In the genomic region with DNA sequence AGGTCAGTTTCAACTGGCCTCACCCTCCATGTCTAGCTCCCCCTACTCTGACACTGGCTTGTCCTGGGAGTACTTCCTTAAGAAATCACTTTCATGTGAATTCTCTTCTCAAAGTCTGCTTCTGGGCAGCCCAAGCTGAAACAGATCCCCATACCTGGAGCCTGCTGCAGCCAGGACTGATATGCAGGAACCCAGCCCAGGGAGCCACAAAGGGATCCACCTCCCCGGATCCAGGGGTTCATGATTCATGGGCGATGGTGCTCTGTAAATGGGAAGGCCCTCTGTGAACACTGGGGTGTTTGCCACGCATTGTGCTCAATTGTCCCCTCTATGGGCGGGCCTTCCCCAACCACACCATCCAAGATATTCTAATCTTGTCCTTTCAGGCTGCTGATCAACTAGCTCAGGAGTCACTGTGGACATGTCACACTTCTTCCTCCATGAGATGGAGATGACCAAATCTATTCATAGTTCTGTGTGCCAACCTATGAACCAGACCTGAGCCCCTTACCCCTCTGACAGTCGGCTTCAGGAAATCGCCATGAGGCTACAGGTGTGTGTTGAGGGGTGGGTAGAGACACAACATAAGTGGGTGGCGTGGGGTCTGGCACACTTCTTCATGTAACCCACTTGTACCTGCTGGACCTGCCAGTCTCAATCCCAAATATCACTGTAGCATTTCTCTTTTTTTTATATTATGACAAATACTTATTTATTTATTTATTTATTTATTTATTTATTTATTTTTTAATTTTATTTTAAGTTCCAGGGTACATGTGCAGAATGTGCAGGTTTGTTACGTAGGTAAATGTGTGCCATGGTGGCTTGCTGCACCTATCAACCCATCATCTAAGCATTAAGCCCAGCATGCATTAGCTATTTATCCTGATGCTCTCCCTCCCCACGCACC, we compare ENCODE assay signal across 1 cellular context.
TF ChIP-seq lines count a peak whose summit lies in the region.

No MANE protein-coding gene starts in this region.

TF ChIP-seq in HepG2, 621 proteins besides CTCF, POLR2A, EP300 and RAD21 (continued from another document):
- TF ChIP-seq, protein P1, sequence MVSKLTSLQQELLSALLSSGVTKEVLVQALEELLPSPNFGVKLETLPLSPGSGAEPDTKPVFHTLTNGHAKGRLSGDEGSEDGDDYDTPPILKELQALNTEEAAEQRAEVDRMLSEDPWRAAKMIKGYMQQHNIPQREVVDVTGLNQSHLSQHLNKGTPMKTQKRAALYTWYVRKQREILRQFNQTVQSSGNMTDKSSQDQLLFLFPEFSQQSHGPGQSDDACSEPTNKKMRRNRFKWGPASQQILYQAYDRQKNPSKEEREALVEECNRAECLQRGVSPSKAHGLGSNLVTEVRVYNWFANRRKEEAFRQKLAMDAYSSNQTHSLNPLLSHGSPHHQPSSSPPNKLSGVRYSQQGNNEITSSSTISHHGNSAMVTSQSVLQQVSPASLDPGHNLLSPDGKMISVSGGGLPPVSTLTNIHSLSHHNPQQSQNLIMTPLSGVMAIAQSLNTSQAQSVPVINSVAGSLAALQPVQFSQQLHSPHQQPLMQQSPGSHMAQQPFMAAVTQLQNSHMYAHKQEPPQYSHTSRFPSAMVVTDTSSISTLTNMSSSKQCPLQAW (CRISPR knock-in tag; IDR thresholded peaks at IDR 0.05), result no peak
- no peak for TF ChIP-seq GZF1 (CRISPR knock-in tag; IDR thresholded peaks at IDR 0.05)
- TF ChIP-seq FOXP1 (IDR thresholded peaks at IDR 0.05), result no peak
- no peak for TF ChIP-seq FOXP1 (CRISPR knock-in tag; IDR thresholded peaks at IDR 0.05)
- no peak for TF ChIP-seq GLI4 (CRISPR knock-in tag; IDR thresholded peaks at IDR 0.05; ENCODE audit: borderline replicate concordance)
- TF ChIP-seq ZNF766 (CRISPR knock-in tag; IDR thresholded peaks at IDR 0.05; ENCODE audit: borderline replicate concordance), result no peak
- no peak for TF ChIP-seq CCAR2 (optimal IDR thresholded peaks at IDR 0.05; ENCODE audit: low read depth, low read length)
- TF ChIP-seq ZBTB8A (CRISPR knock-in tag; IDR thresholded peaks at IDR 0.05; ENCODE audit: borderline replicate concordance, low read depth), result no peak
- TF ChIP-seq ZNF317 (CRISPR knock-in tag; IDR thresholded peaks at IDR 0.05), result no peak
- TF ChIP-seq ZBTB7A (CRISPR knock-in tag; IDR thresholded peaks at IDR 0.05), result no peak
- TF ChIP-seq FLYWCH1 (CRISPR knock-in tag; IDR thresholded peaks at IDR 0.05), result no peak
- TF ChIP-seq CHD4 (IDR thresholded peaks at IDR 0.05; ENCODE audit: borderline replicate concordance, low read length), result no peak
- no peak for TF ChIP-seq ARNT (IDR thresholded peaks at IDR 0.05)
- TF ChIP-seq SETDB1 (CRISPR knock-in tag; IDR thresholded peaks at IDR 0.05; ENCODE audit: borderline replicate concordance), result no peak
- TF ChIP-seq, protein P2, sequence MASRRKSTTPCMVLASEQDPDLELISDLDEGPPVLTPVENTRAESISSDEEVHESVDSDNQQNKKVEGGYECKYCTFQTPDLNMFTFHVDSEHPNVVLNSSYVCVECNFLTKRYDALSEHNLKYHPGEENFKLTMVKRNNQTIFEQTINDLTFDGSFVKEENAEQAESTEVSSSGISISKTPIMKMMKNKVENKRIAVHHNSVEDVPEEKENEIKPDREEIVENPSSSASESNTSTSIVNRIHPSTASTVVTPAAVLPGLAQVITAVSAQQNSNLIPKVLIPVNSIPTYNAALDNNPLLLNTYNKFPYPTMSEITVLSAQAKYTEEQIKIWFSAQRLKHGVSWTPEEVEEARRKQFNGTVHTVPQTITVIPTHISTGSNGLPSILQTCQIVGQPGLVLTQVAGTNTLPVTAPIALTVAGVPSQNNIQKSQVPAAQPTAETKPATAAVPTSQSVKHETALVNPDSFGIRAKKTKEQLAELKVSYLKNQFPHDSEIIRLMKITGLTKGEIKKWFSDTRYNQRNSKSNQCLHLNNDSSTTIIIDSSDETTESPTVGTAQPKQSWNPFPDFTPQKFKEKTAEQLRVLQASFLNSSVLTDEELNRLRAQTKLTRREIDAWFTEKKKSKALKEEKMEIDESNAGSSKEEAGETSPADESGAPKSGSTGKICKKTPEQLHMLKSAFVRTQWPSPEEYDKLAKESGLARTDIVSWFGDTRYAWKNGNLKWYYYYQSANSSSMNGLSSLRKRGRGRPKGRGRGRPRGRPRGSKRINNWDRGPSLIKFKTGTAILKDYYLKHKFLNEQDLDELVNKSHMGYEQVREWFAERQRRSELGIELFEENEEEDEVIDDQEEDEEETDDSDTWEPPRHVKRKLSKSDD (CRISPR knock-in tag; IDR thresholded peaks at IDR 0.05; ENCODE audit: low read depth), result no peak
- TF ChIP-seq, protein P3, sequence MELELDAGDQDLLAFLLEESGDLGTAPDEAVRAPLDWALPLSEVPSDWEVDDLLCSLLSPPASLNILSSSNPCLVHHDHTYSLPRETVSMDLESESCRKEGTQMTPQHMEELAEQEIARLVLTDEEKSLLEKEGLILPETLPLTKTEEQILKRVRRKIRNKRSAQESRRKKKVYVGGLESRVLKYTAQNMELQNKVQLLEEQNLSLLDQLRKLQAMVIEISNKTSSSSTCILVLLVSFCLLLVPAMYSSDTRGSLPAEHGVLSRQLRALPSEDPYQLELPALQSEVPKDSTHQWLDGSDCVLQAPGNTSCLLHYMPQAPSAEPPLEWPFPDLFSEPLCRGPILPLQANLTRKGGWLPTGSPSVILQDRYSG (CRISPR knock-in tag; IDR thresholded peaks at IDR 0.05), result no peak
- TF ChIP-seq ARNTL (CRISPR knock-in tag; IDR thresholded peaks at IDR 0.05), result no peak
- TF ChIP-seq, protein P4, sequence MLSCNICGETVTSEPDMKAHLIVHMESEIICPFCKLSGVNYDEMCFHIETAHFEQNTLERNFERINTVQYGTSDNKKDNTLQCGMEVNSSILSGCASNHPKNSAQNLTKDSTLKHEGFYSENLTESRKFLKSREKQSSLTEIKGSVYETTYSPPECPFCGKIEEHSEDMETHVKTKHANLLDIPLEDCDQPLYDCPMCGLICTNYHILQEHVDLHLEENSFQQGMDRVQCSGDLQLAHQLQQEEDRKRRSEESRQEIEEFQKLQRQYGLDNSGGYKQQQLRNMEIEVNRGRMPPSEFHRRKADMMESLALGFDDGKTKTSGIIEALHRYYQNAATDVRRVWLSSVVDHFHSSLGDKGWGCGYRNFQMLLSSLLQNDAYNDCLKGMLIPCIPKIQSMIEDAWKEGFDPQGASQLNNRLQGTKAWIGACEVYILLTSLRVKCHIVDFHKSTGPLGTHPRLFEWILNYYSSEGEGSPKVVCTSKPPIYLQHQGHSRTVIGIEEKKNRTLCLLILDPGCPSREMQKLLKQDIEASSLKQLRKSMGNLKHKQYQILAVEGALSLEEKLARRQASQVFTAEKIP (CRISPR knock-in tag; IDR thresholded peaks at IDR 0.05; ENCODE audit: borderline replicate concordance), result no peak
